1 cellular context compared by ENCODE assay signal in the genomic region with DNA sequence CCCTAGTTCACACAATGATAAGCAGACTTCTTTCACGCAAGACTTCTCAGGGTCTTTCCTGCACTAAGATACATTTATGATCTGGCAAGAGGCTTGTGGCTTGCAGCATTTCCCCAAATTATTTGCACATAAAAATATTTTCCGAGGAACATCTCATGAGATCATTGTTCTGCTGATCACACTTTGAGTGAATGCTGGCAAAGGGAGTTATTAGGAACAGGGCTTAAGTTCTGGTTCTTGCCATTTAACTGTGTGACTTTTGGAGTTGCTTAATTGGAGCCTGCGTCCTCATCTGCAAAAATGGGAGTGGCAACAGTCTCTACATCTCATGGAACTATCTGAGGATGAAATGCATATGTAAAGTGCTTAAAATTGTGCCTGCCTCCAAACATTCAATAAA.
TF ChIP-seq lines count a peak whose summit lies in the region.

No MANE protein-coding gene starts in this region.

TF ChIP-seq in IMR-90, 13 proteins besides CTCF, POLR2A, EP300 and RAD21 (continued from another document):
- no peak for TF ChIP-seq RFX5 (IDR thresholded peaks at IDR 0.05; ENCODE audit: low read depth, low read length)
- no peak for TF ChIP-seq NFE2L2 (IDR thresholded peaks at IDR 0.05; ENCODE audit: low read depth, low read length)
- TF ChIP-seq, protein P1, sequence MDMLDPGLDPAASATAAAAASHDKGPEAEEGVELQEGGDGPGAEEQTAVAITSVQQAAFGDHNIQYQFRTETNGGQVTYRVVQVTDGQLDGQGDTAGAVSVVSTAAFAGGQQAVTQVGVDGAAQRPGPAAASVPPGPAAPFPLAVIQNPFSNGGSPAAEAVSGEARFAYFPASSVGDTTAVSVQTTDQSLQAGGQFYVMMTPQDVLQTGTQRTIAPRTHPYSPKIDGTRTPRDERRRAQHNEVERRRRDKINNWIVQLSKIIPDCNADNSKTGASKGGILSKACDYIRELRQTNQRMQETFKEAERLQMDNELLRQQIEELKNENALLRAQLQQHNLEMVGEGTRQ (IDR thresholded peaks at IDR 0.05; ENCODE audit: low read depth, low read length), result no peak
TF ChIP-seq in IMR-90: peak in this region for 0.
